9 cellular contexts compared by ENCODE assay signal in the genomic region with DNA sequence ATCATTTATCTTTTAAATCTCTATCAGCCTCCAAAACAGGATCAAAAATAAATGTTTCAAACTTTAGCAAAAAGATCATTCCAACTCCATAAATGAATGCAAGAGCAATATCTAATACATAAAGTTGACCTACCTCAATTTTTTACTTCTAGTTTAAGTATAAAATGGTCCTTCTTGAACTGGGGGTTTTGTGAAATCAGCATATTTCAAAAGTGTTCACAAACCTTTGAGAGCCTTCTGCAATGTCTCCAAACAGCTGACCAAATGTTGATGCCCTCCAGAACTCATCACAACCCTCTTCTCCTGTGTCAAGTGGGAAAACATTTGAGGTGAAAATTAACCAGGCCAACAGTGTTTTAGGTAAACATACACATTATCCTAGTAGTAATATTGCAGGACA.
"Had no signal": no experiment of that assay in that cellular context is flagged by ENCODE, and none has a peak within 500 bp of the region (broad histone marks: within the 10 kb centered on the region; RNA-seq: fewer than 3 reads in every experiment).

No MANE protein-coding gene starts in this region.

- H3K4me1 ChIP-seq: HAP-1 had no signal

- ATAC-seq: HCT116 had no signal

- H3K9ac ChIP-seq: GM23248 had no signal

- H3K9me3 ChIP-seq: HAP-1 had no signal

- H3K27ac ChIP-seq: GM23248, HL-60 had no signal

- DNase-seq: GM23248, GOT3, H7, HFFc6, IMR-90, KBM-7 had no signal

- H3K27ac Mint-ChIP-seq: HFFc6 had no signal

- H3K9me3 Mint-ChIP-seq: HFFc6 had no signal

- H3K4me3 Mint-ChIP-seq: HFFc6 had no signal

- H2AFZ ChIP-seq: GM23248 had no signal

- H3K4me3 ChIP-seq: GM23248, HAP-1 had no signal
